Comparison of ENCODE assay signal across 26 cellular contexts in genomic region chr7:115047968-115048720, GRCh38.
DNase-seq lines count a peak whose midpoint lies in the region; ATAC-seq, FAIRE-seq and TF ChIP-seq lines count a peak whose summit lies in the region.
"Had no signal": no experiment of that assay in that cellular context is flagged by ENCODE, and none has a peak within 500 bp of the region (broad histone marks: within the 10 kb centered on the region; RNA-seq: fewer than 3 reads in every experiment).

No MANE protein-coding gene starts in this region.

- no peak for ATAC-seq in HG03442 (IDR thresholded peaks at IDR 0.05; ENCODE audit: unreplicated experiment)
- ATAC-seq: activated CD8-positive, alpha-beta T cell treated with anti-CD3 and anti-CD28 coated beads, Interleukin-2, amount 10 ng/mL, durations not matched to agents 7 days and 5 days; activated T-cell treated with anti-CD3 and anti-CD28 coated beads, Interleukin-2, amount 50 U/mL, for 72 hours; CD8-positive, alpha-beta T cell; WTC11 had no signal

- peak; percentile 18 for FAIRE-seq in RCC 7860 (lab: Jason Lieb, UNC)
- FAIRE-seq in endothelial cell of umbilical vein (lab: Jason Lieb, UNC): peak; percentile 82
- FAIRE-seq: urothelium cell line had no signal

- H3K9me3 Mint-ChIP-seq in activated CD4-positive, alpha-beta T cell treated with anti-CD3 and anti-CD28 coated beads, Interleukin-2, amount 10 ng/mL, durations not matched to agents 24 days and 14 days: peaks cover 12% of the 10 kb centered on the region
- H3K9me3 Mint-ChIP-seq: activated naive CD4-positive, alpha-beta T cell treated with anti-CD3 and anti-CD28 coated beads, Interleukin-2, amount 50 U/mL, for 72 hours; CD8-positive, alpha-beta T cell had no signal

- dilution Hi-C loops in endothelial cell of umbilical vein (cut with MboI; ENCODE audit: extremely low pct_ligation_motif_present, low sequenced_read_pairs): no loop called here

- H2AFZ ChIP-seq in endothelial cell of umbilical vein (ENCODE audit: low read depth, low read length): no peak overlapping the region

- intact Hi-C loops in endothelial cell of umbilical vein (cut with micrococcal nuclease): loop anchor here (1.0 to 5.0 kb wide), 3 partner anchors 39 to 201 kb away; no protein-coding TSS in a partner anchor
- intact Hi-C loops in activated CD4-positive, alpha-beta T cell treated with anti-CD3 and anti-CD28 coated beads, Interleukin-2, amount 10 ng/mL, durations not matched to agents 24 days and 14 days (cut with micrococcal nuclease): no loop called here

- H3K36me3 ChIP-seq in endothelial cell of umbilical vein (ENCODE audit: control insufficient read depth in 2 of 2, extremely low read depth in 1 of 2, insufficient read depth in 2 of 2, low read length in 2 of 2): no peaks in the 10 kb centered on the region
- H3K36me3 ChIP-seq: breast epithelium, esophagus squamous epithelium, Peyer's patch had no signal

- peak; percentile 33 for TF ChIP-seq POLR2A in endothelial cell of umbilical vein (IDR thresholded peaks at IDR 0.05; ENCODE audit: low read depth, low read length)

- H3K4me3 ChIP-seq in endothelial cell of umbilical vein (replicated peaks in 1 of 3; ENCODE audit: insufficient read depth in 1 of 3, low read depth in 1 of 3, low read length in 3 of 3): no peak overlapping the region
- H3K4me3 ChIP-seq: breast epithelium, esophagus squamous epithelium, Peyer's patch had no signal

- no peaks in the 10 kb centered on the region for H3K79me2 ChIP-seq in endothelial cell of umbilical vein (ENCODE audit: control insufficient read depth, insufficient read depth, low read length)

- no peaks in the 10 kb centered on the region for H3K9me1 ChIP-seq in endothelial cell of umbilical vein (replicated peaks; ENCODE audit: control insufficient read depth, extremely low read depth, insufficient read depth, low read length)

- BruUV-seq in endothelial cell of umbilical vein (replicated peaks; lab: Mats Ljungman, UMichigan): no TSS peak

- peaks cover 13% of the 10 kb centered on the region for H3K27me3 Mint-ChIP-seq in activated CD4-positive, alpha-beta T cell treated with anti-CD3 and anti-CD28 coated beads, Interleukin-2, amount 10 ng/mL, durations not matched to agents 24 days and 14 days
- H3K27me3 Mint-ChIP-seq: progenitor cell of endocrine pancreas had no signal

- no peaks in the 10 kb centered on the region for H4K20me1 ChIP-seq in endothelial cell of umbilical vein (replicated peaks; ENCODE audit: control insufficient read depth, extremely low read depth, insufficient read depth, low read length)

- H3K4me2 ChIP-seq in endothelial cell of umbilical vein (ENCODE audit: insufficient read depth, low read length): peak overlapping the region; percentile 63

- CTCF ChIA-PET in endothelial cell of umbilical vein (lab: Charles Lee): no interaction called here

- no peaks in the 10 kb centered on the region for H3K9me3 ChIP-seq in endothelial cell of umbilical vein (replicated peaks; ENCODE audit: control insufficient read depth, insufficient read depth, low read length)
- H3K9me3 ChIP-seq: breast epithelium, esophagus squamous epithelium, Peyer's patch had no signal

- H3K27ac Mint-ChIP-seq in activated CD4-positive, alpha-beta T cell treated with anti-CD3 and anti-CD28 coated beads, Interleukin-2, amount 10 ng/mL, durations not matched to agents 24 days and 14 days: no peak overlapping the region
- H3K27ac Mint-ChIP-seq: activated CD8-positive, alpha-beta T cell treated with anti-CD3 and anti-CD28 coated beads, Interleukin-2, amount 10 ng/mL, durations not matched to agents 7 days and 5 days; activated naive CD4-positive, alpha-beta T cell treated with anti-CD3 and anti-CD28 coated beads, Interleukin-2, amount 50 U/mL, for 72 hours; activated T-cell treated with anti-CD3 and anti-CD28 coated beads, Interleukin-2, amount 50 U/mL, for 72 hours; CD8-positive, alpha-beta T cell; progenitor cell of endocrine pancreas; WTC11 had no signal

- no peaks in the 10 kb centered on the region for H3K4me1 Mint-ChIP-seq in activated CD4-positive, alpha-beta T cell treated with anti-CD3 and anti-CD28 coated beads, Interleukin-2, amount 10 ng/mL, durations not matched to agents 24 days and 14 days

- H3K36me3 Mint-ChIP-seq in activated CD4-positive, alpha-beta T cell treated with anti-CD3 and anti-CD28 coated beads, Interleukin-2, amount 10 ng/mL, durations not matched to agents 24 days and 14 days (ENCODE audit: low read depth): no peaks in the 10 kb centered on the region
- H3K36me3 Mint-ChIP-seq: activated naive CD4-positive, alpha-beta T cell treated with anti-CD3 and anti-CD28 coated beads, Interleukin-2, amount 50 U/mL, for 72 hours; CD8-positive, alpha-beta T cell; WTC11 had no signal

- H3K27me3 ChIP-seq in endothelial cell of umbilical vein (ENCODE audit: control insufficient read depth in 2 of 2, insufficient read depth in 2 of 2, low read length in 2 of 2): peaks cover 23 to 75% of the 10 kb centered on the region in 2 experiments
- H3K27me3 ChIP-seq: breast epithelium, esophagus squamous epithelium, Peyer's patch had no signal

- no peak for TF ChIP-seq CTCF in endothelial cell of umbilical vein (IDR thresholded peaks at IDR 0.05; ENCODE audit: extremely low read depth in 1 of 2, insufficient read depth in 1 of 2, low read depth in 1 of 2, low read length in 2 of 2)

- POLR2A ChIA-PET in endothelial cell of umbilical vein (lab: Charles Lee): no interaction called here

- H3K9ac ChIP-seq in endothelial cell of umbilical vein (replicated peaks; ENCODE audit: extremely low read depth, insufficient read depth, low read length): no peak overlapping the region

- no peak overlapping the region for H3K27ac ChIP-seq in endothelial cell of umbilical vein (ENCODE audit: insufficient read depth, low read depth, low read length)
- H3K27ac ChIP-seq: breast epithelium, esophagus squamous epithelium, Peyer's patch had no signal

- peaks cover 16% of the 10 kb centered on the region for H3K4me1 ChIP-seq in endothelial cell of umbilical vein (ENCODE audit: control insufficient read depth, extremely low read depth, insufficient read depth, low read length)
- H3K4me1 ChIP-seq: breast epithelium, esophagus squamous epithelium, Peyer's patch had no signal

- DNase-seq in AG08395 (ENCODE audit: low spot score) (peak; percentile 27), RCC 7860 (ENCODE audit: low spot score) (no peak), endothelial cell of umbilical vein (ENCODE audit: low read depth, low spot score) (peak; percentile 88), left kidney (ENCODE audit: low read depth, low spot score) (peak; percentile 14), NCI-H1105 treated with DMSO at 0.1 percent for 48 hours (lab: John Stamatoyannopoulos, UW) (no peak)
- no peak for DNase-seq in effector CD8-positive, alpha-beta T cell (lab: John Stamatoyannopoulos, UW)
- DNase-seq in activated CD4-positive, alpha-beta T cell treated with anti-CD3 and anti-CD28 coated beads, Interleukin-2, amount 10 ng/mL, durations not matched to agents 24 days and 14 days: no peak
- DNase-seq: activated CD8-positive, alpha-beta T cell treated with anti-CD3 and anti-CD28 coated beads, Interleukin-2, amount 10 ng/mL, durations not matched to agents 7 days and 5 days; activated T-cell treated with anti-CD3 and anti-CD28 coated beads, Interleukin-2, amount 50 U/mL, for 72 hours; CD8-positive, alpha-beta T cell; DMS79 treated with DMSO at 0.1 percent for 48 hours; esophagus squamous epithelium; kidney glomerular epithelial cell; midbrain; NCI-H1048; NCI-H2081 treated with DMSO at 0.1 percent for 48 hours; NCI-H510A; NK-92 treated with Interleukin-12 subunit alpha and Interleukin-12 subunit beta, amount 100 ng/mL, for 24 hours; Peyer's patch; stimulated activated CD8-positive, alpha-beta memory T cell treated with anti-CD3 and anti-CD28 coated beads, Interleukin-4, amount 100 ng/mL, for 48 hours had no signal

- no peak overlapping the region for H3K4me3 Mint-ChIP-seq in activated CD4-positive, alpha-beta T cell treated with anti-CD3 and anti-CD28 coated beads, Interleukin-2, amount 10 ng/mL, durations not matched to agents 24 days and 14 days
- H3K4me3 Mint-ChIP-seq: activated CD8-positive, alpha-beta T cell treated with anti-CD3 and anti-CD28 coated beads, Interleukin-2, amount 10 ng/mL, durations not matched to agents 7 days and 5 days; activated T-cell treated with anti-CD3 and anti-CD28 coated beads, Interleukin-2, amount 50 U/mL, for 72 hours; CD8-positive, alpha-beta T cell; WTC11 had no signal

TF ChIP-seq in endothelial cell of umbilical vein, 7 proteins besides CTCF, POLR2A, EP300 and RAD21:
- TF ChIP-seq JUN (IDR thresholded peaks at IDR 0.05; ENCODE audit: borderline replicate concordance, insufficient read depth, insufficient read length, low read depth): peak; percentile 90
- no peak for TF ChIP-seq MAX (IDR thresholded peaks at IDR 0.05; ENCODE audit: insufficient read depth, insufficient read length)
- no peak for TF ChIP-seq MYC (IDR thresholded peaks at IDR 0.05; ENCODE audit: low read depth, low read length)
- peak; percentile 63 for TF ChIP-seq POLR2AphosphoS5 (IDR thresholded peaks at IDR 0.05; ENCODE audit: insufficient read depth, low read depth, low read length)
- no peak for TF ChIP-seq EZH2 (IDR thresholded peaks at IDR 0.05; ENCODE audit: borderline replicate concordance, low read depth, low read length, severe bottlenecking)
- TF ChIP-seq FOS (IDR thresholded peaks at IDR 0.05; ENCODE audit: borderline replicate concordance, insufficient read depth, low read length): peak; percentile 73
- TF ChIP-seq GATA2 (IDR thresholded peaks at IDR 0.05; ENCODE audit: insufficient read depth, insufficient read length, low read depth, low read length): peak; percentile 80
TF ChIP-seq in endothelial cell of umbilical vein: peak in this region for 4.

Comparison
In these comparisons a context has a peak if more than half of its experiments do, and no peak if none do; other contexts are left out.
1. DNase-seq: peak in AG08395 (single experiment), endothelial cell of umbilical vein (single experiment) and left kidney (single experiment); none in RCC 7860 (single experiment), effector CD8-positive, alpha-beta T cell (single experiment), activated CD4-positive, alpha-beta T cell treated with anti-CD3 and anti-CD28 coated beads, Interleukin-2, amount 10 ng/mL, durations not matched to agents 24 days and 14 days (single experiment) and NCI-H1105 treated with DMSO at 0.1 percent for 48 hours (single experiment).